21 cellular contexts compared by ENCODE assay signal in the genomic region with DNA sequence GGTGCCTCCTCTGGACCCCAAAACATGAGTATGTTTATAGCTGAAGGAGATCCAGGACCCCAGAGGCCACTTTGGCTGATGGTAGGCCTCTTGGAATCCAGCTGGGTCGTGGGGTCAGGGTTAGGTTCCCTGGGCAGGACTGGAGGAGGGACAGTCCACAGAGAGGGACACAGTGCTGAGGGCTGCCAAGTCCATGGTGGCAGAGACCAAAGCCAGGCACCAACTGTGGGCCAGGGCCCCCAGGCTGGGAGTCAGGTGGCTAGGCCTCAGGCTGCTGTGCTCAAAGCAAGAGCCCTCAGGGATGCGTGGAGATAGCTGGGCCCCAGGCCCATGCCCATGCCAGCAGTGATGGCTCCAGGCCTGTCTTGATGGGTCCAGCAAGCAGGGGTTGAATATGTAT. TPM values are rescaled to one million over a fixed set of nuclear protein-coding genes. Genes with fewer than 3 reads are reported as not detected.
DNase-seq lines count a peak whose midpoint lies in the region; ATAC-seq, FAIRE-seq and TF ChIP-seq lines count a peak whose summit lies in the region.
"Had no signal": no experiment of that assay in that cellular context is flagged by ENCODE, and none has a peak within 500 bp of the region (broad histone marks: within the 10 kb centered on the region; RNA-seq: fewer than 3 reads in every experiment).

No MANE protein-coding gene starts in this region.

- H3K4me3 ChIP-seq in KMS-11 (IDR thresholded peaks at IDR 0.05; ENCODE audit: insufficient read depth, low read depth, low read length) (no peak overlapping the region), kidney (ENCODE audit: low read length in 2 of 2) (no peak overlapping the region)
- H3K4me3 ChIP-seq: HAP-1 had no signal

- H3K4me1 ChIP-seq in KMS-11 (ENCODE audit: low read depth, poor library complexity, severe bottlenecking) (no peaks in the 10 kb centered on the region), kidney (ENCODE audit: control insufficient read depth in 1 of 2, insufficient read depth in 1 of 2, low read depth in 1 of 2, low read length in 2 of 2) (peaks cover 0 to 3% of the 10 kb centered on the region in 2 donors)

- no peaks in the 10 kb centered on the region for H3K27me3 ChIP-seq in KMS-11 (ENCODE audit: insufficient read depth, low read depth)

- no peak overlapping the region for H3K4me2 ChIP-seq in KMS-11

- H3K9ac ChIP-seq in KMS-11 (no peak overlapping the region), kidney (ENCODE audit: low read length in 2 of 2) (no peak overlapping the region)

- H3K79me2 ChIP-seq in KMS-11 (ENCODE audit: insufficient read depth, low read depth): no peaks in the 10 kb centered on the region

- no peaks in the 10 kb centered on the region for H3K9me3 ChIP-seq in kidney (ENCODE audit: control insufficient read depth in 1 of 2, low read length in 2 of 2)
- H3K9me3 ChIP-seq: Caco-2, HAP-1 had no signal

- H2AFZ ChIP-seq in KMS-11 (ENCODE audit: low read depth): no peak overlapping the region

- H3K27ac ChIP-seq in KMS-11 (no peak overlapping the region), kidney (ENCODE audit: low read depth in 2 of 2, low read length in 2 of 2) (no peak overlapping the region)
- H3K27ac ChIP-seq: 22Rv1, C4-2B had no signal

- TF ChIP-seq CTCF in KMS-11 (conservative IDR thresholded peaks at IDR 0.05; ENCODE audit: low read depth, low read length) (0 out of 2 replicates have a peak, but pooled peaks have one; percentile 14), kidney (IDR thresholded peaks at IDR 0.05; ENCODE audit: borderline replicate concordance, extremely low read depth, insufficient read depth) (no peak)

- DNase-seq in activated effector memory CD4-positive, alpha-beta T cell treated with anti-CD3 and anti-CD28 coated beads, Interleukin-2, amount 50 U/mL, for 16 hours: peak; percentile 13
- DNase-seq in activated effector memory CD4-positive, alpha-beta T cell treated with Interleukin-2 at 50 U/mL for 16 hours: no peak
- peak; percentile 43 for DNase-seq in kidney
- no peak for DNase-seq in NCI-H510A treated with DMSO at 0.1 percent for 48 hours (lab: John Stamatoyannopoulos, UW)
- no peak for DNase-seq in NCI-H1417 treated with DMSO at 0.1 percent for 48 hours (lab: John Stamatoyannopoulos, UW)
- DNase-seq: Caco-2; CD4-positive, CD25-positive, alpha-beta regulatory T cell; CD8-positive, alpha-beta T cell; DMS153; DND-41; GOT3; HFFc6 had no signal

- ATAC-seq in HG03442 (IDR thresholded peaks at IDR 0.05; ENCODE audit: unreplicated experiment): no peak
- ATAC-seq: CD8-positive, alpha-beta T cell had no signal

- H4K20me1 ChIP-seq in KMS-11 (ENCODE audit: insufficient read depth): no peaks in the 10 kb centered on the region

- intact Hi-C loops in kidney (cut with DNase I): loop anchor here (10.0 kb wide), 2 partner anchors 79 to 409 kb away; no protein-coding TSS in a partner anchor

- FAIRE-seq in kidney (lab: Jason Lieb, UNC): no peak
- FAIRE-seq: A204.1, G401.6, GM12892, H54 had no signal

- H3K36me3 ChIP-seq in KMS-11 (ENCODE audit: insufficient read depth): no peaks in the 10 kb centered on the region
- no peaks in the 10 kb centered on the region for H3K36me3 ChIP-seq in kidney (ENCODE audit: control insufficient read depth in 1 of 2, insufficient read depth in 2 of 2, low read length in 2 of 2)
- H3K36me3 ChIP-seq: HAP-1 had no signal

RNA-seq across cellular contexts. Expression of a gene that starts 44.1 kb away (rescaled TPM):
- 32.5 TPM for total RNA-seq in kidney
- polyA plus RNA-seq in kidney (ENCODE audit: insufficient read depth, low read depth, low replicate concordance): 10.0 TPM

Comparison
In these comparisons a context has a peak if more than half of its experiments do, and no peak if none do; other contexts are left out.
1. DNase-seq: peak in activated effector memory CD4-positive, alpha-beta T cell treated with anti-CD3 and anti-CD28 coated beads, Interleukin-2, amount 50 U/mL, for 16 hours (single experiment) and kidney (single experiment); none in activated effector memory CD4-positive, alpha-beta T cell treated with Interleukin-2 at 50 U/mL for 16 hours (single experiment), NCI-H510A treated with DMSO at 0.1 percent for 48 hours (single experiment) and NCI-H1417 treated with DMSO at 0.1 percent for 48 hours (single experiment).